Comparison of ENCODE assay signal across 1 cellular context in genomic region chr17:7496470-7497227, GRCh38.
TF ChIP-seq lines count a peak whose summit lies in the region.

No MANE protein-coding gene starts in this region.

TF ChIP-seq in endothelial cell of umbilical vein, 7 proteins besides CTCF, POLR2A, EP300 and RAD21:
- no peak for TF ChIP-seq GATA2 (IDR thresholded peaks at IDR 0.05; ENCODE audit: insufficient read depth, insufficient read length, low read depth, low read length)
- TF ChIP-seq POLR2AphosphoS5 (IDR thresholded peaks at IDR 0.05; ENCODE audit: insufficient read depth, low read depth, low read length) = no peak
- no peak for TF ChIP-seq EZH2 (IDR thresholded peaks at IDR 0.05; ENCODE audit: borderline replicate concordance, low read depth, low read length, severe bottlenecking)
- TF ChIP-seq, protein P1, sequence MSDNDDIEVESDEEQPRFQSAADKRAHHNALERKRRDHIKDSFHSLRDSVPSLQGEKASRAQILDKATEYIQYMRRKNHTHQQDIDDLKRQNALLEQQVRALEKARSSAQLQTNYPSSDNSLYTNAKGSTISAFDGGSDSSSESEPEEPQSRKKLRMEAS (IDR thresholded peaks at IDR 0.05; ENCODE audit: insufficient read depth, insufficient read length) = no peak
- no peak for TF ChIP-seq FOS (IDR thresholded peaks at IDR 0.05; ENCODE audit: borderline replicate concordance, insufficient read depth, low read length)
